In the genomic region with DNA sequence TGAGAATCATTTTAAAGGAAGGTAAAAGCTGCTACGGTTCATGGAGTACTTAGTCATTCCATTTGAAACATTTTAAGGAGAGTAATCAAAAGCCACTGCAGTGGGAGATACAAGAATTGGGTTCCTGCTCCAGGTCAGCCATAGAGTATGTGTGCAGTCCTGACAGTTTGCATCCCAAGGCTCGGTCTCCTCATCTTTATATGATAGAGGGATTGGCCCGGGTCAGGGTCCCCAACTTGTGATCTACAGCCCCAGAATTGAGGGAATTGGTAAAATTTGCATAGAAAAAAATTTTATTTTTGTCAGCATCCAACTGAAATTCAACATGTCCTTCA, we compare ENCODE assay signal across 1 cellular context.
TF ChIP-seq lines count a peak whose summit lies in the region.

No MANE protein-coding gene starts in this region.

TF ChIP-seq in SK-N-SH, 30 proteins besides CTCF, POLR2A, EP300 and RAD21 (continued from another document):
- TF ChIP-seq, protein P1, sequence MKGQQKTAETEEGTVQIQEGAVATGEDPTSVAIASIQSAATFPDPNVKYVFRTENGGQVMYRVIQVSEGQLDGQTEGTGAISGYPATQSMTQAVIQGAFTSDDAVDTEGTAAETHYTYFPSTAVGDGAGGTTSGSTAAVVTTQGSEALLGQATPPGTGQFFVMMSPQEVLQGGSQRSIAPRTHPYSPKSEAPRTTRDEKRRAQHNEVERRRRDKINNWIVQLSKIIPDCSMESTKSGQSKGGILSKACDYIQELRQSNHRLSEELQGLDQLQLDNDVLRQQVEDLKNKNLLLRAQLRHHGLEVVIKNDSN (IDR thresholded peaks at IDR 0.05; ENCODE audit: borderline replicate concordance, low read depth) = no peak
- TF ChIP-seq, protein P2, sequence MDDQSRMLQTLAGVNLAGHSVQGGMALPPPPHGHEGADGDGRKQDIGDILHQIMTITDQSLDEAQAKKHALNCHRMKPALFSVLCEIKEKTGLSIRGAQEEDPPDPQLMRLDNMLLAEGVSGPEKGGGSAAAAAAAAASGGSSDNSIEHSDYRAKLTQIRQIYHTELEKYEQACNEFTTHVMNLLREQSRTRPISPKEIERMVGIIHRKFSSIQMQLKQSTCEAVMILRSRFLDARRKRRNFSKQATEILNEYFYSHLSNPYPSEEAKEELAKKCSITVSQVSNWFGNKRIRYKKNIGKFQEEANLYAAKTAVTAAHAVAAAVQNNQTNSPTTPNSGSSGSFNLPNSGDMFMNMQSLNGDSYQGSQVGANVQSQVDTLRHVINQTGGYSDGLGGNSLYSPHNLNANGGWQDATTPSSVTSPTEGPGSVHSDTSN (IDR thresholded peaks at IDR 0.05) = no peak
- TF ChIP-seq TAF1 (IDR thresholded peaks at IDR 0.05; ENCODE audit: borderline replicate concordance, low read depth, low read length) (no peak), FOSL2 (IDR thresholded peaks at IDR 0.05; ENCODE audit: borderline replicate concordance, low read depth) (no peak), GABPA (IDR thresholded peaks at IDR 0.05; ENCODE audit: low read depth) (no peak), RCOR1 (IDR thresholded peaks at IDR 0.05; ENCODE audit: low read length) (no peak)
TF ChIP-seq in SK-N-SH: peak in this region for 0.
